In the genomic region with DNA sequence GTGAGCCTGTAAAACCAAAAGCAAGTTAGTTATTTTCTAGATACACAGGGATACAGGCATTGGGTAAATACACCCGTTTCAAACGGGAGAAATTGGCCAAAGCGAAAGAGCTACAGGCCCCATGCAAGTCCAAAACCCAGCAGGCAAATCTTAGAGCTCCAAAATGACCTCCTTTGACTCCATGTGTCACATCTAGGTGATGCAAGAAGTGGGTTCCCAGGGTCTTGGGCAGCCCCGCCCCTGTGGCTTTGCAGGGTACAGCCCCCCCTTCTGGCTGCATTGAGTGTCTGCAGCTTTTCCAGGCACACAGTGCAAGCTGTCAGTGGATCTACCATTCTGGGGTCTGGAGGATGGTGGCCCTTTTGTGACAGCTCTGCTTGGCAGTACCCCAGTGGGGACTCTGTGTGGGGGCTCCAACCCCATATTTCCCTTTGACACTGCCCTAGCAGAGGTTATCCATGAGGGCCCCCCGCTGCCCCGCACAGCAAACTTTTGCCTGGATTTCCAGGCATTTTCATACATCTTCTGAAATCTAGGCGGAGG, we compare ENCODE assay signal across 8 cellular contexts.
DNase-seq lines count a peak whose midpoint lies in the region; TF ChIP-seq lines count a peak whose summit lies in the region.
"Not testable (repeated sequence)": the region's sequence is repeated elsewhere in the genome, so short reads cannot be mapped to it uniquely, and the experiment has no call there.

No MANE protein-coding gene starts in this region.

- H3F3A ChIP-seq in smooth muscle cell (ENCODE audit: low read depth), result not testable (repeated sequence)

- not testable (repeated sequence) for H3K27ac ChIP-seq in A673 (ENCODE audit: low read depth, low read length, poor library complexity, severe bottlenecking); VCaP; left ventricle myocardium inferior (replicated peaks); smooth muscle cell (ENCODE audit: low read depth)

- H3K9me3 ChIP-seq in A673 (ENCODE audit: low read depth, low read length, poor library complexity, severe bottlenecking); left ventricle myocardium inferior (replicated peaks); smooth muscle cell (replicated peaks; ENCODE audit: low read depth): not testable (repeated sequence)

- not testable (repeated sequence) for H3K4me1 ChIP-seq in A673 (ENCODE audit: insufficient read depth, low read length, poor library complexity, severe bottlenecking); left ventricle myocardium inferior; smooth muscle cell (ENCODE audit: low read depth)

- CTCF ChIA-PET in A673 (lab: Charles Lee), result not testable (repeated sequence)

- not testable (repeated sequence) for BruUV-seq in A673 (replicated peaks; lab: Mats Ljungman, UMichigan)

- POLR2A ChIA-PET in A673 (lab: Charles Lee; ENCODE audit: low non-redundant PET), result not testable (repeated sequence)

- H3K4me2 ChIP-seq in smooth muscle cell, result not testable (repeated sequence)

- WGBS in smooth muscle cell (ENCODE audit: low lambda C conversion rate), result 96% methylated on average over 7 of the region's 7 CpGs

- not testable (repeated sequence) for H3K79me2 ChIP-seq in smooth muscle cell (ENCODE audit: low read depth)

- not testable (repeated sequence) for H2AFZ ChIP-seq in smooth muscle cell (ENCODE audit: low read depth)

- H3K9ac ChIP-seq in smooth muscle cell (ENCODE audit: low read depth), result not testable (repeated sequence)

- not testable (repeated sequence) for H3K4me3 ChIP-seq in A673 (ENCODE audit: low read depth, low read length, poor library complexity, severe bottlenecking); GM12865 (ENCODE audit: low read depth, low read length); left ventricle myocardium inferior; smooth muscle cell

- intact Hi-C loops in A673 (cut with micrococcal nuclease; ENCODE audit: unreplicated experiment); left ventricle myocardium inferior (cut with micrococcal nuclease): not testable (repeated sequence)

- H3K36me3 ChIP-seq in A673 (ENCODE audit: insufficient read depth, low read length, poor library complexity, severe bottlenecking); smooth muscle cell (ENCODE audit: low read depth): not testable (repeated sequence)
- peaks cover 24% of the 10 kb centered on the region for H3K36me3 ChIP-seq in left ventricle myocardium inferior

- H4K20me1 ChIP-seq in smooth muscle cell (ENCODE audit: low read depth), result not testable (repeated sequence)

- TF ChIP-seq CTCF in A673 (conservative IDR thresholded peaks at IDR 0.05; ENCODE audit: low read depth, low read length) (peak; percentile 56), GM12865 (IDR thresholded peaks at IDR 0.05; ENCODE audit: insufficient read depth, low read depth, low read length, missing control alignments) (peak; percentile 20), VCaP (conservative IDR thresholded peaks at IDR 0.05) (0 out of 2 replicates have a peak, but pooled peaks have one; percentile 14), left ventricle myocardium inferior (IDR thresholded peaks at IDR 0.05; ENCODE audit: borderline replicate concordance) (peak; percentile 22), smooth muscle cell (IDR thresholded peaks at IDR 0.05; ENCODE audit: borderline replicate concordance, insufficient read depth, poor library complexity, severe bottlenecking) (peak; percentile 31)

- H3K27me3 ChIP-seq in A673 (replicated peaks; ENCODE audit: insufficient read depth, low read depth, low read length, poor library complexity); left ventricle myocardium inferior (ENCODE audit: low read depth); smooth muscle cell (ENCODE audit: low read depth): not testable (repeated sequence)

- DNase-seq in A673 (ENCODE audit: low spot score) (peak; percentile 53), NAMALWA (ENCODE audit: low spot score) (peak; percentile 67), dermis blood vessel endothelial cell (peak; percentile 40)
- DNase-seq in GM12865 (ENCODE audit: low read depth); left ventricle myocardium inferior; smooth muscle cell (lab: John Stamatoyannopoulos, UW; ENCODE audit: unreplicated experiment): not testable (repeated sequence)
- peak; percentile 71 for DNase-seq in activated effector memory CD4-positive, alpha-beta T cell treated with anti-CD3 and anti-CD28 coated beads, Interleukin-2, amount 50 U/mL, for 16 hours
